10 cellular contexts compared by ENCODE assay signal in the genomic region with DNA sequence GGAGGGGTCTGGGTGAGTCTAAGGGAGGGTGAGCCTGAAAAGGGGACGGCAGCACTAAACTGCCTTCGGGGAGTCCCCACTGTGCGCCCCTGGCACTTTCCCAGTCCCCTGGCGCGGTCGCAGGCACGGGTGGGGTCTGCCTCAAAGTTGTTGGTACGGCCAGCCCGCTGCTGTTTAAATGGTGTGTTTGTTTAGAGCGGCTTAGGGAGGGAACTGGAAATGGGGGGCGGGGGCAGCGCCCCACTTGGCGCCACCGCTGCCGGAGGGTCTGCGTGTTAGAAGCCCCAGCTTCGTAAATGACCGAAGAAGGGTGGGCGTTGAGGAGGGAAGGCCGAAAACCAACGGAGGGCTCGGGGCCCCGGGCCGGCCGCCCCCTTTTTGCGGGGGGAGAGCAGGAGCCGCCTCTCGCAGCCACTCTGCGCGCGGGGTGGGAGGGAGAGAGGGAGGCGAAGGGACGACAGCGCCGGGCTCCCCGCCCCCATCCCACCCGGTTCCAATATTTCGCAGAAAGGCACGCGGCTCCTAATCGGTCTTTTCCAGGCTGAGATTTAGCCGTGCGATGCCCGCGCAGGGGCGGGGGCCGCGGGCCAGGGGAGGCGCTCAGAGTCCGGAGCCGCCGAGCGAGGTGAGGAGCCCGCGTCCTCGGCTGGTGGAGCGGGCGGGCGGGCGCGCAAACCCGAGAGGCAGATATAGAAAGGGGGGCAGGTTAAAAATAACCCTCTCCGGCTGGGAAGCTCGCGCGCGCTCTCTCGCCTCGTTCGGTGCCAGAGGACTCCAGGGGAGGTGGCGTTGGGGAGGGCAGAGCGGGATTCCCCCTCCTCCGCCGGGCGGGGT. TPM values are rescaled to one million over a fixed set of nuclear protein-coding genes. Genes with fewer than 3 reads are reported as not detected.
DNase-seq lines count a peak whose midpoint lies in the region; ATAC-seq, FAIRE-seq and TF ChIP-seq lines count a peak whose summit lies in the region.
"Had no signal": no experiment of that assay in that cellular context is flagged by ENCODE, and none has a peak within 500 bp of the region (broad histone marks: within the 10 kb centered on the region; RNA-seq: fewer than 3 reads in every experiment).

No MANE protein-coding gene starts in this region.

- DNase-seq in DMS153 (lab: John Stamatoyannopoulos, UW) (peak; percentile 29), DMS153 treated with DMSO at 0.1 percent for 48 hours (lab: John Stamatoyannopoulos, UW; ENCODE audit: unreplicated experiment) (no peak), NCI-H446 treated with DMSO at 0.1 percent for 48 hours (lab: John Stamatoyannopoulos, UW) (peak; percentile 56), frontal cortex (ENCODE audit: low spot score in 2 of 2) (peak; percentile 78 to 83), neural crest cell (ENCODE audit: low read depth, low spot score) (peak; percentile 30)
- peak; percentile 52 for DNase-seq in activated naive CD4-positive, alpha-beta T cell treated with anti-CD3 and anti-CD28 coated beads, Interleukin-2, amount 10 ng/mL, durations not matched to agents 7 days and 5 days

- H3K4me3 Mint-ChIP-seq in activated naive CD4-positive, alpha-beta T cell treated with anti-CD3 and anti-CD28 coated beads, Interleukin-2, amount 10 ng/mL, durations not matched to agents 7 days and 5 days, result peak overlapping the region; percentile 59
- H3K4me3 Mint-ChIP-seq in neural crest cell, result peak overlapping the region; percentile 81

- H3K9me3 Mint-ChIP-seq in activated naive CD4-positive, alpha-beta T cell treated with anti-CD3 and anti-CD28 coated beads, Interleukin-2, amount 10 ng/mL, durations not matched to agents 7 days and 5 days, result no peaks in the 10 kb centered on the region
- H3K9me3 Mint-ChIP-seq in neural crest cell, result no peaks in the 10 kb centered on the region

- H3K36me3 Mint-ChIP-seq in activated naive CD4-positive, alpha-beta T cell treated with anti-CD3 and anti-CD28 coated beads, Interleukin-2, amount 10 ng/mL, durations not matched to agents 7 days and 5 days, result no peaks in the 10 kb centered on the region
- no peaks in the 10 kb centered on the region for H3K36me3 Mint-ChIP-seq in neural crest cell (ENCODE audit: low read depth)

- no peak for TF ChIP-seq CTCF in neural crest cell (conservative IDR thresholded peaks at IDR 0.05)

- CTCF ChIA-PET in activated naive CD4-positive, alpha-beta T cell treated with anti-CD3 and anti-CD28 coated beads, Interleukin-2, amount 10 ng/mL, durations not matched to agents 7 days and 5 days (lab: Charles Lee), result no interaction called here

- peak overlapping the region; percentile 62 for H3K27ac Mint-ChIP-seq in activated naive CD4-positive, alpha-beta T cell treated with anti-CD3 and anti-CD28 coated beads, Interleukin-2, amount 10 ng/mL, durations not matched to agents 7 days and 5 days
- no peak overlapping the region for H3K27ac Mint-ChIP-seq in neural crest cell (ENCODE audit: unreplicated experiment)

- FAIRE-seq in frontal cortex (lab: Jason Lieb, UNC), result no peak
- FAIRE-seq: A204.1, colon had no signal

- peaks cover 59% of the 10 kb centered on the region for H3K27me3 Mint-ChIP-seq in activated naive CD4-positive, alpha-beta T cell treated with anti-CD3 and anti-CD28 coated beads, Interleukin-2, amount 10 ng/mL, durations not matched to agents 7 days and 5 days
- peaks cover 6% of the 10 kb centered on the region for H3K27me3 Mint-ChIP-seq in neural crest cell (ENCODE audit: low read depth)

- ATAC-seq in GM19351 (IDR thresholded peaks at IDR 0.05; ENCODE audit: unreplicated experiment) (no peak), HG02840 (IDR thresholded peaks at IDR 0.05; ENCODE audit: low FRiP score, unreplicated experiment) (no peak)

- peaks cover 23% of the 10 kb centered on the region for H3K4me1 Mint-ChIP-seq in activated naive CD4-positive, alpha-beta T cell treated with anti-CD3 and anti-CD28 coated beads, Interleukin-2, amount 10 ng/mL, durations not matched to agents 7 days and 5 days
- H3K4me1 Mint-ChIP-seq in neural crest cell, result peaks cover 62% of the 10 kb centered on the region

RNA-seq across cellular contexts. Expression of a gene that starts 55.0 kb away (rescaled TPM):
- total RNA-seq in frontal cortex (17.5 TPM), neural crest cell (128 and 132 TPM in 2 replicates)
